ENCODE assay signal across 30 cellular contexts in genomic region chr1:39761016-39761415, GRCh38. TPM values are rescaled to one million over a fixed set of nuclear protein-coding genes. Genes with fewer than 3 reads are reported as not detected.
"Had no signal": no experiment of that assay in that cellular context is flagged by ENCODE, and none has a peak within 500 bp of the region (broad histone marks: within the 10 kb centered on the region; RNA-seq: fewer than 3 reads in every experiment).

No MANE protein-coding gene starts in this region.

- H3K4me1 ChIP-seq: pancreas, psoas muscle, right lobe of liver, sigmoid colon, stomach, tibial nerve, upper lobe of left lung, vagina had no signal

- H3K4me1 Mint-ChIP-seq: neural crest cell; stimulated activated effector memory CD8-positive, alpha-beta T cell treated with anti-CD3 and anti-CD28 coated beads, Interleukin-12 subunit alpha, Interleukin-12 subunit beta, amount 100 ng/mL, for 72 hours; stimulated activated naive B cell treated with anti-CD40 and anti-IgM and Interleukin-4, amounts not matched to agents 10 μg/mL and 1 μg/mL and 100 μg/mL, for 72 hours had no signal

- H3K27ac Mint-ChIP-seq: progenitor cell of endocrine pancreas; stimulated activated effector memory CD8-positive, alpha-beta T cell treated with anti-CD3 and anti-CD28 coated beads, Interleukin-12 subunit alpha, Interleukin-12 subunit beta, amount 100 ng/mL, for 72 hours; stimulated activated naive B cell treated with anti-CD40 and anti-IgM and Interleukin-4, amounts not matched to agents 10 μg/mL and 1 μg/mL and 100 μg/mL, for 72 hours had no signal

- H3K4me3 ChIP-seq: pancreas, psoas muscle, right lobe of liver, sigmoid colon, stomach, thoracic aorta, thyroid gland, tibial nerve, upper lobe of left lung, vagina had no signal

- DNase-seq: naive B cell; naive thymus-derived CD8-positive, alpha-beta T cell; nephron progenitor cell; occipital lobe; pancreas; psoas muscle; right cardiac atrium; sigmoid colon; small intestine; stimulated activated CD4-positive, alpha-beta T cell treated with anti-CD3 and anti-CD28 coated beads, Interleukin-15, amount 100 ng/mL, for 24 hours; stimulated activated CD4-positive, alpha-beta T cell treated with anti-CD3 and anti-CD28 coated beads, Interleukin-2, amount 100 ng/mL, for 24 hours; stimulated activated CD4-positive, alpha-beta T cell treated with anti-CD3 and anti-CD28 coated beads, Interleukin-2, amount 100 ng/mL, for 48 hours; stimulated activated CD4-positive, alpha-beta T cell treated with anti-CD3 and anti-CD28 coated beads, Interleukin-4, amount 100 ng/mL, for 24 hours; stimulated activated naive B cell treated with anti-CD40 and anti-IgM and Interleukin-4, amounts not matched to agents 10 μg/mL and 1 μg/mL and 100 μg/mL, for 72 hours; stimulated activated naive CD4-positive, alpha-beta T cell treated with Interleukin-2 at 50 U/mL for 16 hours; stomach; thyroid gland; trophoblast cell had no signal

- H3K27ac ChIP-seq: pancreas, psoas muscle, right lobe of liver, sigmoid colon, stomach, thoracic aorta, thyroid gland, tibial nerve, upper lobe of left lung, vagina had no signal

- H3K27me3 ChIP-seq: pancreas, right lobe of liver, sigmoid colon, stomach, thyroid gland, tibial nerve, upper lobe of left lung, vagina had no signal

- FAIRE-seq: pancreas, small intestine, urothelium cell line had no signal

- ATAC-seq: naive thymus-derived CD8-positive, alpha-beta T cell; pancreas; psoas muscle; right cardiac atrium; right lobe of liver; stimulated activated naive B cell treated with anti-CD40 and anti-IgM and Interleukin-4, amounts not matched to agents 10 μg/mL and 1 μg/mL and 100 μg/mL, for 72 hours had no signal

- H3K27me3 Mint-ChIP-seq: naive B cell; naive thymus-derived CD8-positive, alpha-beta T cell; progenitor cell of endocrine pancreas; stimulated activated naive B cell treated with anti-CD40 and anti-IgM and Interleukin-4, amounts not matched to agents 10 μg/mL and 1 μg/mL and 100 μg/mL, for 72 hours; stimulated activated naive CD8-positive, alpha-beta T cell treated with anti-CD3 and anti-CD28 coated beads, Interleukin-15, Interleukin-2, amounts not matched to agents 100 ng/mL and 50 ng/mL, for 24 hours had no signal

- H3K9me3 Mint-ChIP-seq: naive B cell; naive thymus-derived CD8-positive, alpha-beta T cell; nephron progenitor cell; neural crest cell; stimulated activated effector memory CD8-positive, alpha-beta T cell treated with anti-CD3 and anti-CD28 coated beads, Interleukin-12 subunit alpha, Interleukin-12 subunit beta, amount 100 ng/mL, for 72 hours; stimulated activated naive B cell treated with anti-CD40 and anti-IgM and Interleukin-4, amounts not matched to agents 10 μg/mL and 1 μg/mL and 100 μg/mL, for 72 hours; stimulated activated naive CD8-positive, alpha-beta T cell treated with anti-CD3 and anti-CD28 coated beads, Interleukin-15, Interleukin-2, amounts not matched to agents 100 ng/mL and 50 ng/mL, for 24 hours had no signal

- H3K9me3 ChIP-seq: pancreas, psoas muscle, right lobe of liver, sigmoid colon, stomach, thoracic aorta, thyroid gland, tibial nerve, upper lobe of left lung, vagina had no signal

- H3K4me3 Mint-ChIP-seq: naive thymus-derived CD8-positive, alpha-beta T cell; nephron progenitor cell; neural crest cell; stimulated activated effector memory CD8-positive, alpha-beta T cell treated with anti-CD3 and anti-CD28 coated beads, Interleukin-12 subunit alpha, Interleukin-12 subunit beta, amount 100 ng/mL, for 72 hours; stimulated activated naive B cell treated with anti-CD40 and anti-IgM and Interleukin-4, amounts not matched to agents 10 μg/mL and 1 μg/mL and 100 μg/mL, for 72 hours; stimulated activated naive CD8-positive, alpha-beta T cell treated with anti-CD3 and anti-CD28 coated beads, Interleukin-15, Interleukin-2, amounts not matched to agents 100 ng/mL and 50 ng/mL, for 24 hours had no signal

RNA-seq across cellular contexts. Expression of gene OXCT2, which starts 10.1 kb away (rescaled TPM):
- total RNA-seq: naive thymus-derived CD8-positive, alpha-beta T cell; osteocyte; progenitor cell of endocrine pancreas; skeletal muscle tissue; vagina had no signal
- polyA plus RNA-seq: naive thymus-derived CD8-positive, alpha-beta T cell had no signal
